ENCODE assay signal across 1 cellular context in the genomic region with DNA sequence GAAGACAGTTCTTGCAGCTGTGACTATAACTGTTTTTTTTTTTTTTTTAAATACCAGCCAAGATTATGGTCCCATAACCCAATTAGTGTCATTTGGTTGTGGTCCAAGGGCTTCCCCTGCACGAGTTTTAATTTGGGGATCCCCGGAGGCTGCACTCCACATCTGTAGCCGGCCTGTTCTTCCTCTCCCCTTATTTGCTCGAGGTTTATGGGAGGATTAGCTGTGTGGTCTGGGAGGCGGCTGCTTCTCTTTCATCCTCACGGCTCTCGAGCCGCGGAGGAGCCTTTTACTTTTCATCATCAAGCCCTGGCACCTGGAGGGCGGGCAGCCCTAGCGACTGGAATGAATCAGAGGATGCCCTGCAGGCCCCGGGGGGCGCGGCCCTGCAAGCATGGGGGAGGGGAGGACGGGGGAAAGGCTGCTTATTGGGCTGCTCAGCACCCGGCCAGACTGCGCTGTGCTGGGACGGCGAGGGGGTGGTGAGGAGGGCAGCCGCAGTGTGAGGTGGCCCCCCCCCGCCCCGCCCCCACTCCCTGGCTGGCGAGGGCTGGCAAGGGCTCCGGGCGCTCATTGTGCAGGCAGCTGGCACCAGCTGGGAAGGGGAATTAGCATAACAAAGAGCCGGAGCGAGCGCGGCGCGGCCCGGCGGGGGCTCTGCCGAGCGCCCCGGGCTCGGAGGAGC.
TF ChIP-seq lines count a peak whose summit lies in the region.

No MANE protein-coding gene starts in this region.

TF ChIP-seq in HEK293, 187 proteins besides CTCF, POLR2A, EP300 and RAD21 (continued from another document):
- TF ChIP-seq, protein P1, sequence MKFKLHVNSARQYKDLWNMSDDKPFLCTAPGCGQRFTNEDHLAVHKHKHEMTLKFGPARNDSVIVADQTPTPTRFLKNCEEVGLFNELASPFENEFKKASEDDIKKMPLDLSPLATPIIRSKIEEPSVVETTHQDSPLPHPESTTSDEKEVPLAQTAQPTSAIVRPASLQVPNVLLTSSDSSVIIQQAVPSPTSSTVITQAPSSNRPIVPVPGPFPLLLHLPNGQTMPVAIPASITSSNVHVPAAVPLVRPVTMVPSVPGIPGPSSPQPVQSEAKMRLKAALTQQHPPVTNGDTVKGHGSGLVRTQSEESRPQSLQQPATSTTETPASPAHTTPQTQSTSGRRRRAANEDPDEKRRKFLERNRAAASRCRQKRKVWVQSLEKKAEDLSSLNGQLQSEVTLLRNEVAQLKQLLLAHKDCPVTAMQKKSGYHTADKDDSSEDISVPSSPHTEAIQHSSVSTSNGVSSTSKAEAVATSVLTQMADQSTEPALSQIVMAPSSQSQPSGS (tag by site-specific recombination; IDR thresholded peaks at IDR 0.05; ENCODE audit: low read depth) = no peak
- TF ChIP-seq ZNF239 (tag by site-specific recombination; IDR thresholded peaks at IDR 0.05) = no peak
- TF ChIP-seq ZNF677 (tag by site-specific recombination; IDR thresholded peaks at IDR 0.05) = no peak
- no peak for TF ChIP-seq HOXC10 (CRISPR knock-in tag; IDR thresholded peaks at IDR 0.05)
- TF ChIP-seq ZNF341 (tag by site-specific recombination; IDR thresholded peaks at IDR 0.05; ENCODE audit: low read depth) = peak; percentile 14; the same call in 1 of the 2 replicates
- TF ChIP-seq, protein P2, sequence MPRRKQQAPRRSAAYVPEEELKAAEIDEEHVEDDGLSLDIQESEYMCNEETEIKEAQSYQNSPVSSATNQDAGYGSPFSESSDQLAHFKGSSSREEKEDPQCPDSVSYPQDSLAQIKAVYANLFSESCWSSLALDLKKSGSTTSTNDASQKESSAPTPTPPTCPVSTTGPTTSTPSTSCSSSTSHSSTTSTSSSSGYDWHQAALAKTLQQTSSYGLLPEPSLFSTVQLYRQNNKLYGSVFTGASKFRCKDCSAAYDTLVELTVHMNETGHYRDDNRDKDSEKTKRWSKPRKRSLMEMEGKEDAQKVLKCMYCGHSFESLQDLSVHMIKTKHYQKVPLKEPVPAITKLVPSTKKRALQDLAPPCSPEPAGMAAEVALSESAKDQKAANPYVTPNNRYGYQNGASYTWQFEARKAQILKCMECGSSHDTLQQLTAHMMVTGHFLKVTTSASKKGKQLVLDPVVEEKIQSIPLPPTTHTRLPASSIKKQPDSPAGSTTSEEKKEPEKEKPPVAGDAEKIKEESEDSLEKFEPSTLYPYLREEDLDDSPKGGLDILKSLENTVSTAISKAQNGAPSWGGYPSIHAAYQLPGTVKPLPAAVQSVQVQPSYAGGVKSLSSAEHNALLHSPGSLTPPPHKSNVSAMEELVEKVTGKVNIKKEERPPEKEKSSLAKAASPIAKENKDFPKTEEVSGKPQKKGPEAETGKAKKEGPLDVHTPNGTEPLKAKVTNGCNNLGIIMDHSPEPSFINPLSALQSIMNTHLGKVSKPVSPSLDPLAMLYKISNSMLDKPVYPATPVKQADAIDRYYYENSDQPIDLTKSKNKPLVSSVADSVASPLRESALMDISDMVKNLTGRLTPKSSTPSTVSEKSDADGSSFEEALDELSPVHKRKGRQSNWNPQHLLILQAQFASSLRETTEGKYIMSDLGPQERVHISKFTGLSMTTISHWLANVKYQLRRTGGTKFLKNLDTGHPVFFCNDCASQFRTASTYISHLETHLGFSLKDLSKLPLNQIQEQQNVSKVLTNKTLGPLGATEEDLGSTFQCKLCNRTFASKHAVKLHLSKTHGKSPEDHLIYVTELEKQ (tag by site-specific recombination; IDR thresholded peaks at IDR 0.05; ENCODE audit: borderline replicate concordance) = no peak
- peak; percentile 47 for TF ChIP-seq SP3 (tag by site-specific recombination; IDR thresholded peaks at IDR 0.05)
- no peak for TF ChIP-seq ZNF23 (tag by site-specific recombination; IDR thresholded peaks at IDR 0.05; ENCODE audit: borderline replicate concordance)
- no peak for TF ChIP-seq REPIN1 (tag by site-specific recombination; IDR thresholded peaks at IDR 0.05; ENCODE audit: low read depth)
- TF ChIP-seq, protein P3, sequence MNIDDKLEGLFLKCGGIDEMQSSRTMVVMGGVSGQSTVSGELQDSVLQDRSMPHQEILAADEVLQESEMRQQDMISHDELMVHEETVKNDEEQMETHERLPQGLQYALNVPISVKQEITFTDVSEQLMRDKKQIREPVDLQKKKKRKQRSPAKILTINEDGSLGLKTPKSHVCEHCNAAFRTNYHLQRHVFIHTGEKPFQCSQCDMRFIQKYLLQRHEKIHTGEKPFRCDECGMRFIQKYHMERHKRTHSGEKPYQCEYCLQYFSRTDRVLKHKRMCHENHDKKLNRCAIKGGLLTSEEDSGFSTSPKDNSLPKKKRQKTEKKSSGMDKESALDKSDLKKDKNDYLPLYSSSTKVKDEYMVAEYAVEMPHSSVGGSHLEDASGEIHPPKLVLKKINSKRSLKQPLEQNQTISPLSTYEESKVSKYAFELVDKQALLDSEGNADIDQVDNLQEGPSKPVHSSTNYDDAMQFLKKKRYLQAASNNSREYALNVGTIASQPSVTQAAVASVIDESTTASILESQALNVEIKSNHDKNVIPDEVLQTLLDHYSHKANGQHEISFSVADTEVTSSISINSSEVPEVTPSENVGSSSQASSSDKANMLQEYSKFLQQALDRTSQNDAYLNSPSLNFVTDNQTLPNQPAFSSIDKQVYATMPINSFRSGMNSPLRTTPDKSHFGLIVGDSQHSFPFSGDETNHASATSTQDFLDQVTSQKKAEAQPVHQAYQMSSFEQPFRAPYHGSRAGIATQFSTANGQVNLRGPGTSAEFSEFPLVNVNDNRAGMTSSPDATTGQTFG (tag by site-specific recombination; IDR thresholded peaks at IDR 0.05; ENCODE audit: borderline replicate concordance) = no peak
- TF ChIP-seq ZNF202 (tag by site-specific recombination; IDR thresholded peaks at IDR 0.05; ENCODE audit: borderline replicate concordance) = no peak
- TF ChIP-seq, protein P4, sequence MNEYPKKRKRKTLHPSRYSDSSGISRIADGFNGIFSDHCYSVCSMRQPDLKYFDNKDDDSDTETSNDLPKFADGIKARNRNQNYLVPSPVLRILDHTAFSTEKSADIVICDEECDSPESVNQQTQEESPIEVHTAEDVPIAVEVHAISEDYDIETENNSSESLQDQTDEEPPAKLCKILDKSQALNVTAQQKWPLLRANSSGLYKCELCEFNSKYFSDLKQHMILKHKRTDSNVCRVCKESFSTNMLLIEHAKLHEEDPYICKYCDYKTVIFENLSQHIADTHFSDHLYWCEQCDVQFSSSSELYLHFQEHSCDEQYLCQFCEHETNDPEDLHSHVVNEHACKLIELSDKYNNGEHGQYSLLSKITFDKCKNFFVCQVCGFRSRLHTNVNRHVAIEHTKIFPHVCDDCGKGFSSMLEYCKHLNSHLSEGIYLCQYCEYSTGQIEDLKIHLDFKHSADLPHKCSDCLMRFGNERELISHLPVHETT (tag by site-specific recombination; IDR thresholded peaks at IDR 0.05) = no peak
- TF ChIP-seq, protein P5, sequence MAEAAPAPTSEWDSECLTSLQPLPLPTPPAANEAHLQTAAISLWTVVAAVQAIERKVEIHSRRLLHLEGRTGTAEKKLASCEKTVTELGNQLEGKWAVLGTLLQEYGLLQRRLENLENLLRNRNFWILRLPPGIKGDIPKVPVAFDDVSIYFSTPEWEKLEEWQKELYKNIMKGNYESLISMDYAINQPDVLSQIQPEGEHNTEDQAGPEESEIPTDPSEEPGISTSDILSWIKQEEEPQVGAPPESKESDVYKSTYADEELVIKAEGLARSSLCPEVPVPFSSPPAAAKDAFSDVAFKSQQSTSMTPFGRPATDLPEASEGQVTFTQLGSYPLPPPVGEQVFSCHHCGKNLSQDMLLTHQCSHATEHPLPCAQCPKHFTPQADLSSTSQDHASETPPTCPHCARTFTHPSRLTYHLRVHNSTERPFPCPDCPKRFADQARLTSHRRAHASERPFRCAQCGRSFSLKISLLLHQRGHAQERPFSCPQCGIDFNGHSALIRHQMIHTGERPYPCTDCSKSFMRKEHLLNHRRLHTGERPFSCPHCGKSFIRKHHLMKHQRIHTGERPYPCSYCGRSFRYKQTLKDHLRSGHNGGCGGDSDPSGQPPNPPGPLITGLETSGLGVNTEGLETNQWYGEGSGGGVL (tag by site-specific recombination; IDR thresholded peaks at IDR 0.05) = peak; percentile 89
- TF ChIP-seq ZNF112 (tag by site-specific recombination; IDR thresholded peaks at IDR 0.05) = no peak
- TF ChIP-seq ZBTB7A (tag by site-specific recombination; IDR thresholded peaks at IDR 0.05; ENCODE audit: low read depth) = no peak
- TF ChIP-seq ZNF530 (tag by site-specific recombination; IDR thresholded peaks at IDR 0.05; ENCODE audit: low read depth) = no peak
- TF ChIP-seq, protein P6, sequence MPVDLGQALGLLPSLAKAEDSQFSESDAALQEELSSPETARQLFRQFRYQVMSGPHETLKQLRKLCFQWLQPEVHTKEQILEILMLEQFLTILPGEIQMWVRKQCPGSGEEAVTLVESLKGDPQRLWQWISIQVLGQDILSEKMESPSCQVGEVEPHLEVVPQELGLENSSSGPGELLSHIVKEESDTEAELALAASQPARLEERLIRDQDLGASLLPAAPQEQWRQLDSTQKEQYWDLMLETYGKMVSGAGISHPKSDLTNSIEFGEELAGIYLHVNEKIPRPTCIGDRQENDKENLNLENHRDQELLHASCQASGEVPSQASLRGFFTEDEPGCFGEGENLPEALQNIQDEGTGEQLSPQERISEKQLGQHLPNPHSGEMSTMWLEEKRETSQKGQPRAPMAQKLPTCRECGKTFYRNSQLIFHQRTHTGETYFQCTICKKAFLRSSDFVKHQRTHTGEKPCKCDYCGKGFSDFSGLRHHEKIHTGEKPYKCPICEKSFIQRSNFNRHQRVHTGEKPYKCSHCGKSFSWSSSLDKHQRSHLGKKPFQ (tag by site-specific recombination; IDR thresholded peaks at IDR 0.05) = no peak
- no peak for TF ChIP-seq ZNF785 (tag by site-specific recombination; IDR thresholded peaks at IDR 0.05)
- TF ChIP-seq TCF7L2 (IDR thresholded peaks at IDR 0.05; ENCODE audit: borderline replicate concordance, low read depth, low read length) = peak; percentile 88
- no peak for TF ChIP-seq ZNF670 (tag by site-specific recombination; IDR thresholded peaks at IDR 0.05; ENCODE audit: low read depth)
- TF ChIP-seq ZNF266 (tag by site-specific recombination; IDR thresholded peaks at IDR 0.05; ENCODE audit: low read depth) = no peak
- TF ChIP-seq BCL11B (tag by site-specific recombination; IDR thresholded peaks at IDR 0.05; ENCODE audit: low read depth) = no peak
- no peak for TF ChIP-seq ZNF830 (tag by site-specific recombination; IDR thresholded peaks at IDR 0.05; ENCODE audit: low read depth)
- no peak for TF ChIP-seq YY2 (tag by site-specific recombination; IDR thresholded peaks at IDR 0.05)
- TF ChIP-seq ZNF837 (tag by site-specific recombination; IDR thresholded peaks at IDR 0.05) = no peak
- peak; percentile 76 for TF ChIP-seq MZF1 (tag by site-specific recombination; IDR thresholded peaks at IDR 0.05; ENCODE audit: borderline replicate concordance)
- no peak for TF ChIP-seq ZFP69B (tag by site-specific recombination; IDR thresholded peaks at IDR 0.05)
- TF ChIP-seq ZNF138 (tag by site-specific recombination; IDR thresholded peaks at IDR 0.05; ENCODE audit: borderline replicate concordance) = no peak
- no peak for TF ChIP-seq ZNF214 (tag by site-specific recombination; IDR thresholded peaks at IDR 0.05; ENCODE audit: borderline replicate concordance)
- peak; percentile 26; the same call in 1 of the 2 replicates for TF ChIP-seq FEZF1 (tag by site-specific recombination; IDR thresholded peaks at IDR 0.05)
- no peak for TF ChIP-seq ZNF121 (tag by site-specific recombination; IDR thresholded peaks at IDR 0.05)
- TF ChIP-seq ZNF501 (tag by site-specific recombination; IDR thresholded peaks at IDR 0.05) = 0 out of 2 replicates have a peak, but pooled peaks have one; percentile 47
- TF ChIP-seq GFI1B (tag by site-specific recombination; IDR thresholded peaks at IDR 0.05) = no peak
